Comparison of ENCODE assay signal across 1 cellular context in the genomic region with DNA sequence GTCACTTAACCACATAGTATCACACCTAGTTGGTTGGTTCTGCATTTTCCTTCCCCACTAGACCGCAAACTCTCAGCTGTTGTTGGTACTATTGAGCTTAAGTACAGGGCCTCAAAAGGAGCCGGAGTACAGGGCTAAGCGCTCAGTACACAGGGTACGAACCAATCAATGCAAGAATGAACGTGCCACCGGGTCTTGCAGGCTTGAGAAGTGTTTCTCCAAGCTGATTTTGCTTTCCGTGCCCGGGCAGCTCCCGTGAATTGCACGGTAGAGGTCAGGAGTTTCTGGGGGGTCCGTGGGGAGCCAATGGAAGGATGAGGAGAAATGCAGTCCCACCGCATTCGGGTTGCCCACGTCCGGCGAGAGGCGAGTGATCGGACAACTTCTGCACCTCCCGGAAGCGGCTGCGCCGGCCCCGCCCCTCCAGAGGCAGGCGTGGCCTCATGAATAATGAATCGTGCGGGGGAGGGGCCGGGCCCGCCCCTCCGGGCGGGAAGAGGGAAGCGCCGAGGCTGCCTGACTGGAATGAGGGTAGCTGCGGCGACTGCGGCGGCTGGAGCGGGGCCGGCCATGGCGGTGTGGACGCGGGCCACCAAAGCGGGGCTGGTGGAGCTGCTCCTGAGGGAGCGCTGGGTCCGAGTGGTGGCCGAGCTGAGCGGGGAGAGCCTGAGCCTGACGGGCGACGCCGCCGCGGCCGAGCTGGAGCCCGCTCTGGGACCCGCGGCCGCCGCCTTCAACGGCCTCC.
TF ChIP-seq lines count a peak whose summit lies in the region.

Gene SNTB2, plus strand, starts transcription at position 523 of the 745 bp plus-strand sequence. Its CDS starts 3 bp downstream, at position 526.

TF ChIP-seq in K562, 482 proteins besides CTCF, POLR2A, EP300 and RAD21 (continued from another document and continues in another):
- TF ChIP-seq, protein P1, sequence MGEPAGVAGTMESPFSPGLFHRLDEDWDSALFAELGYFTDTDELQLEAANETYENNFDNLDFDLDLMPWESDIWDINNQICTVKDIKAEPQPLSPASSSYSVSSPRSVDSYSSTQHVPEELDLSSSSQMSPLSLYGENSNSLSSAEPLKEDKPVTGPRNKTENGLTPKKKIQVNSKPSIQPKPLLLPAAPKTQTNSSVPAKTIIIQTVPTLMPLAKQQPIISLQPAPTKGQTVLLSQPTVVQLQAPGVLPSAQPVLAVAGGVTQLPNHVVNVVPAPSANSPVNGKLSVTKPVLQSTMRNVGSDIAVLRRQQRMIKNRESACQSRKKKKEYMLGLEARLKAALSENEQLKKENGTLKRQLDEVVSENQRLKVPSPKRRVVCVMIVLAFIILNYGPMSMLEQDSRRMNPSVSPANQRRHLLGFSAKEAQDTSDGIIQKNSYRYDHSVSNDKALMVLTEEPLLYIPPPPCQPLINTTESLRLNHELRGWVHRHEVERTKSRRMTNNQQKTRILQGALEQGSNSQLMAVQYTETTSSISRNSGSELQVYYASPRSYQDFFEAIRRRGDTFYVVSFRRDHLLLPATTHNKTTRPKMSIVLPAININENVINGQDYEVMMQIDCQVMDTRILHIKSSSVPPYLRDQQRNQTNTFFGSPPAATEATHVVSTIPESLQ (CRISPR knock-in tag; IDR thresholded peaks at IDR 0.05): peak; percentile 75; the same call in 1 of the 2 replicates
- TF ChIP-seq PHTF2 (CRISPR knock-in tag; IDR thresholded peaks at IDR 0.05) (no peak), ZNF395 (CRISPR knock-in tag; IDR thresholded peaks at IDR 0.05) (peak; percentile 85), YY1 (IDR thresholded peaks at IDR 0.05; ENCODE audit: borderline replicate concordance in 1 of 3, control insufficient read depth in 1 of 3, extremely low read depth in 1 of 3, insufficient read depth in 3 of 3, insufficient read length in 1 of 3, insufficient replicate concordance in 2 of 3, low read depth in 1 of 3, low read length in 2 of 3) (peak; percentile 17 to 84 (median 78)), TEAD1 (CRISPR knock-in tag; IDR thresholded peaks at IDR 0.05) (peak in 1 of 2 experiments; percentile 63; a peak in 2 of 4 replicates), L3MBTL2 (IDR thresholded peaks at IDR 0.05) (peak; percentile 78), FUS (optimal IDR thresholded peaks at IDR 0.05; ENCODE audit: low read depth, low read length) (no peak), AFF1 (IDR thresholded peaks at IDR 0.05; ENCODE audit: low read depth in 1 of 2, partially characterized antibody in 2 of 2) (peak in 1 of 2 experiments; percentile 58), THAP12 (CRISPR knock-in tag; IDR thresholded peaks at IDR 0.05) (peak; percentile 93), RBM14 (IDR thresholded peaks at IDR 0.05; ENCODE audit: borderline replicate concordance, insufficient read depth, low read depth, low read length) (no peak), KLF1 (tag; IDR thresholded peaks at IDR 0.05) (0 out of 2 replicates have a peak, but pooled peaks have one; percentile 55), EGR1 (conservative IDR thresholded peaks at IDR 0.05) (peak; percentile 86), U2AF1 (optimal IDR thresholded peaks at IDR 0.05; ENCODE audit: low read depth, low read length) (peak; percentile 20), JUND (IDR thresholded peaks at IDR 0.05; ENCODE audit: borderline replicate concordance, low read depth, low read length) (peak; percentile 48), JUND (tag; IDR thresholded peaks at IDR 0.05; ENCODE audit: borderline replicate concordance, low read depth, low read length) (no peak; the same call in 2 of the 3 replicates), HMG20B (CRISPR knock-in tag; IDR thresholded peaks at IDR 0.05) (no peak), XRCC5 (IDR thresholded peaks at IDR 0.05; ENCODE audit: low read depth, low read length) (no peak), ELF2 (CRISPR knock-in tag; IDR thresholded peaks at IDR 0.05) (0 out of 2 replicates have a peak, but pooled peaks have one; percentile 37), ZNF212 (CRISPR knock-in tag; IDR thresholded peaks at IDR 0.05) (no peak), RBFOX2 (IDR thresholded peaks at IDR 0.05; ENCODE audit: low read depth, low read length) (peak; percentile 95), TAF7 (tag; IDR thresholded peaks at IDR 0.05) (no peak), ZBTB7A (IDR thresholded peaks at IDR 0.05; ENCODE audit: borderline replicate concordance, control insufficient read depth, low read depth, low read length) (peak; percentile 38; the same call in 1 of the 2 replicates), HNRNPLL (IDR thresholded peaks at IDR 0.05; ENCODE audit: low read depth, low read length, poor library complexity, severe bottlenecking) (peak; percentile 71), NONO (IDR thresholded peaks at IDR 0.05; ENCODE audit: low read depth in 2 of 2, low read length in 1 of 2) (peak in 1 of 2 experiments; percentile 70; a peak in 2 of 4 replicates), CREB3 (tag; conservative IDR thresholded peaks at IDR 0.05; ENCODE audit: low read depth) (0 out of 2 replicates have a peak, but pooled peaks have one; percentile 60), GATA2 (CRISPR knock-in tag; IDR thresholded peaks at IDR 0.05) (no peak), NFYB (IDR thresholded peaks at IDR 0.05; ENCODE audit: extremely low read depth, insufficient read length) (no peak), ZNF830 (CRISPR knock-in tag; IDR thresholded peaks at IDR 0.05) (0 out of 2 replicates have a peak, but pooled peaks have one; percentile 72), CCNT2 (IDR thresholded peaks at IDR 0.05; ENCODE audit: borderline replicate concordance, extremely low read depth, insufficient read length, low read depth, low read length) (peak; percentile 73), CXXC5 (CRISPR knock-in tag; IDR thresholded peaks at IDR 0.05) (peak; percentile 57), TAF9B (IDR thresholded peaks at IDR 0.05; ENCODE audit: partially characterized antibody) (peak; percentile 28), SOX6 (IDR thresholded peaks at IDR 0.05) (peak; percentile 33; the same call in 1 of the 2 replicates), NKRF (IDR thresholded peaks at IDR 0.05; ENCODE audit: borderline replicate concordance) (peak; percentile 41; the same call in 1 of the 2 replicates), ZBTB1 (CRISPR knock-in tag; IDR thresholded peaks at IDR 0.05; ENCODE audit: borderline replicate concordance, low read depth) (0 out of 2 replicates have a peak, but pooled peaks have one; percentile 39), CAMTA2 (CRISPR knock-in tag; conservative IDR thresholded peaks at IDR 0.05) (no peak), MIER1 (IDR thresholded peaks at IDR 0.05; ENCODE audit: low read depth) (no peak), CREB3L1 (IDR thresholded peaks at IDR 0.05; ENCODE audit: borderline replicate concordance, low read depth) (peak; percentile 23; the same call in 1 of the 2 replicates), MEIS2 (IDR thresholded peaks at IDR 0.05; ENCODE audit: partially characterized antibody) (peak; percentile 76), GTF2F1 (IDR thresholded peaks at IDR 0.05; ENCODE audit: low read depth, low read length) (0 out of 2 replicates have a peak, but pooled peaks have one; percentile 47), ZFX (CRISPR knock-in tag; IDR thresholded peaks at IDR 0.05) (peak; percentile 70), ZNF3 (CRISPR knock-in tag; IDR thresholded peaks at IDR 0.05) (no peak), DNMT1 (IDR thresholded peaks at IDR 0.05) (no peak), SPI1 (IDR thresholded peaks at IDR 0.05; ENCODE audit: borderline replicate concordance, low read depth, low read length) (peak; percentile 57; the same call in 1 of the 2 replicates), SMARCE1 (IDR thresholded peaks at IDR 0.05) (0 out of 2 replicates have a peak, but pooled peaks have one; percentile 16)
- TF ChIP-seq, protein P2, sequence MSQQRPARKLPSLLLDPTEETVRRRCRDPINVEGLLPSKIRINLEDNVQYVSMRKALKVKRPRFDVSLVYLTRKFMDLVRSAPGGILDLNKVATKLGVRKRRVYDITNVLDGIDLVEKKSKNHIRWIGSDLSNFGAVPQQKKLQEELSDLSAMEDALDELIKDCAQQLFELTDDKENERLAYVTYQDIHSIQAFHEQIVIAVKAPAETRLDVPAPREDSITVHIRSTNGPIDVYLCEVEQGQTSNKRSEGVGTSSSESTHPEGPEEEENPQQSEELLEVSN (IDR thresholded peaks at IDR 0.05; ENCODE audit: borderline replicate concordance in 1 of 2, extremely low read depth in 1 of 2, insufficient read depth in 1 of 2, insufficient read length in 1 of 2, low read depth in 1 of 2, low read length in 1 of 2, poor library complexity in 1 of 2, severe bottlenecking in 1 of 2): peak; percentile 58 to 88
